Comparison of ENCODE assay signal across 1 cellular context in genomic region chr14:91418387-91419043, GRCh38.
TF ChIP-seq lines count a peak whose summit lies in the region.

No MANE protein-coding gene starts in this region.

TF ChIP-seq in GM12878, 131 proteins besides CTCF, POLR2A, EP300 and RAD21 (continues in another document):
- peak; percentile 86 for TF ChIP-seq ZNF592 (IDR thresholded peaks at IDR 0.05)
- no peak for TF ChIP-seq SMAD1 (IDR thresholded peaks at IDR 0.05; ENCODE audit: low read depth, partially characterized antibody)
- no peak for TF ChIP-seq ZZZ3 (IDR thresholded peaks at IDR 0.05; ENCODE audit: control insufficient read depth, insufficient read length, low read depth)
- no peak for TF ChIP-seq CBX5 (IDR thresholded peaks at IDR 0.05; ENCODE audit: low read depth)
- TF ChIP-seq RELB (IDR thresholded peaks at IDR 0.05; ENCODE audit: low read depth), result no peak; the same call in 1 of the 2 replicates
- no peak for TF ChIP-seq USF1 (IDR thresholded peaks at IDR 0.05; ENCODE audit: borderline replicate concordance, extremely low read length, insufficient read depth, low read depth, low read length)
- no peak for TF ChIP-seq SREBF2 (IDR thresholded peaks at IDR 0.05; ENCODE audit: low read length)
- 0 out of 2 replicates have a peak, but pooled peaks have one; percentile 40 for TF ChIP-seq MEF2A (IDR thresholded peaks at IDR 0.05; ENCODE audit: insufficient read depth, low read depth, low read length)
- TF ChIP-seq TARDBP (IDR thresholded peaks at IDR 0.05; ENCODE audit: borderline replicate concordance), result no peak
- peak; percentile 73 for TF ChIP-seq ZNF687 (IDR thresholded peaks at IDR 0.05)
- no peak for TF ChIP-seq PAX5 (IDR thresholded peaks at IDR 0.05; ENCODE audit: borderline replicate concordance, low read depth, low read length)
- 0 out of 2 replicates have a peak, but pooled peaks have one; percentile 28 for TF ChIP-seq POLR2AphosphoS5 (IDR thresholded peaks at IDR 0.05; ENCODE audit: low read length)
- 0 out of 2 replicates have a peak, but pooled peaks have one; percentile 6 for TF ChIP-seq CREM (IDR thresholded peaks at IDR 0.05; ENCODE audit: low read depth)
- TF ChIP-seq IRF4 (IDR thresholded peaks at IDR 0.05; ENCODE audit: low read depth, low read length), result peak; percentile 67
- no peak for TF ChIP-seq ATF2 (IDR thresholded peaks at IDR 0.05; ENCODE audit: low read length)
- no peak for TF ChIP-seq CEBPB (IDR thresholded peaks at IDR 0.05; ENCODE audit: borderline replicate concordance in 1 of 2, low read depth in 2 of 2, low read length in 2 of 2)
- TF ChIP-seq HDGF (IDR thresholded peaks at IDR 0.05), result no peak
- no peak for TF ChIP-seq KDM1A (IDR thresholded peaks at IDR 0.05; ENCODE audit: borderline replicate concordance)
- TF ChIP-seq BCL3 (IDR thresholded peaks at IDR 0.05; ENCODE audit: borderline replicate concordance, insufficient read depth, low read depth, low read length, poor library complexity, severe bottlenecking), result no peak
- peak; percentile 55; the same call in 1 of the 2 replicates for TF ChIP-seq BACH1 (IDR thresholded peaks at IDR 0.05; ENCODE audit: borderline replicate concordance)
- peak; percentile 78; the same call in 1 of the 2 replicates for TF ChIP-seq ZNF207 (IDR thresholded peaks at IDR 0.05; ENCODE audit: borderline replicate concordance)
- TF ChIP-seq RBBP5 (conservative IDR thresholded peaks at IDR 0.05), result no peak
- peak; percentile 91 for TF ChIP-seq YY1 (IDR thresholded peaks at IDR 0.05; ENCODE audit: low read depth, low read length)
- no peak for TF ChIP-seq ELK1 (IDR thresholded peaks at IDR 0.05; ENCODE audit: low read depth, low read length)
- no peak; the same call in 1 of the 2 replicates for TF ChIP-seq LARP7 (IDR thresholded peaks at IDR 0.05)
- TF ChIP-seq SMC3 (IDR thresholded peaks at IDR 0.05; ENCODE audit: borderline replicate concordance, low read length), result peak; percentile 90
- no peak for TF ChIP-seq TCF12 (IDR thresholded peaks at IDR 0.05; ENCODE audit: low read depth, low read length)
- no peak for TF ChIP-seq YBX1 (IDR thresholded peaks at IDR 0.05)
- peak; percentile 80 for TF ChIP-seq RELA (IDR thresholded peaks at IDR 0.05; ENCODE audit: borderline replicate concordance, partially characterized antibody)
- 0 out of 2 replicates have a peak, but pooled peaks have one; percentile 44 for TF ChIP-seq CHD2 (IDR thresholded peaks at IDR 0.05; ENCODE audit: borderline replicate concordance, low read depth, low read length)
- TF ChIP-seq FOXK2 (IDR thresholded peaks at IDR 0.05), result no peak
- no peak for TF ChIP-seq E2F4 (IDR thresholded peaks at IDR 0.05; ENCODE audit: low read depth, low read length)
- no peak for TF ChIP-seq NRF1 (conservative IDR thresholded peaks at IDR 0.05; ENCODE audit: low read depth, low read length)
- peak; percentile 23; the same call in 1 of the 3 replicates for TF ChIP-seq POU2F2 (IDR thresholded peaks at IDR 0.05; ENCODE audit: borderline replicate concordance, low read depth, low read length)
- TF ChIP-seq ASH2L (IDR thresholded peaks at IDR 0.05; ENCODE audit: borderline replicate concordance, low read depth), result no peak
- no peak for TF ChIP-seq MXI1 (IDR thresholded peaks at IDR 0.05; ENCODE audit: low read depth, low read length)
- peak in 1 of 2 experiments; percentile 27; a peak in 1 of 3 replicates for TF ChIP-seq EGR1 (IDR thresholded peaks at IDR 0.05; ENCODE audit: borderline replicate concordance in 1 of 2, low read depth in 2 of 2, low read length in 2 of 2)
- no peak; the same call in 1 of the 2 replicates for TF ChIP-seq ATF7 (IDR thresholded peaks at IDR 0.05; ENCODE audit: low read depth)
- no peak for TF ChIP-seq CBX3 (IDR thresholded peaks at IDR 0.05; ENCODE audit: borderline replicate concordance, low read depth)
